ENCODE assay signal across 24 cellular contexts in genomic region chr7:375901-376305, GRCh38.
DNase-seq lines count a peak whose midpoint lies in the region; ATAC-seq, FAIRE-seq and TF ChIP-seq lines count a peak whose summit lies in the region.
"Had no signal": no experiment of that assay in that cellular context is flagged by ENCODE, and none has a peak within 500 bp of the region (broad histone marks: within the 10 kb centered on the region; RNA-seq: fewer than 3 reads in every experiment).

No MANE protein-coding gene starts in this region.

- H3T11ph ChIP-seq in H9 (ENCODE audit: low read length) = no peak overlapping the region

- WGBS in H9 (ENCODE audit: extremely low coverage, insufficient read length, low lambda C conversion rate) = no CpG with 5 or more reads among the region's 19 CpGs
- WGBS in H1 (ENCODE audit: extremely low coverage in 1 of 2, insufficient coverage in 1 of 2, insufficient read length in 1 of 2, insufficient replicate concordance in 2 of 2, low coverage in 1 of 2, low lambda C conversion rate in 2 of 2, missing lambda C conversion rate in 1 of 2), 2 experiments = 77% methylated on average over 13 of the region's 19 CpGs; no CpG with 5 or more reads in 1 of the 2 experiments
- 57 to 71% (median 59%) methylated on average over 19 of the region's 19 CpGs for WGBS in stomach, 5 donors

- DNase-seq in Right ventricle myocardium superior = peak; percentile 24
- no peak for DNase-seq in right atrium auricular region (ENCODE audit: low spot score)
- peak; percentile 26 for DNase-seq in H9
- peak in 1 of 2 experiments; percentile 49 for DNase-seq in H1 (ENCODE audit: low read depth in 1 of 2, low spot score in 2 of 2)
- DNase-seq in stomach = peak; percentile 22
- no peak for DNase-seq in pons (ENCODE audit: low spot score)
- DNase-seq: activated CD4-positive, alpha-beta T cell treated with anti-CD3 and anti-CD28 coated beads, Interleukin-2, amount 50 U/mL, for 48 hours; activated naive CD4-positive, alpha-beta T cell treated with anti-CD3 and anti-CD28 coated beads, Interleukin-2, amount 10 ng/mL, durations not matched to agents 7 days and 5 days; anterior cingulate cortex; caudate nucleus; lower lobe of right lung; NCI-H2081 treated with DMSO at 0.1 percent for 48 hours; NCI-H446; small intestine; stimulated activated naive CD4-positive, alpha-beta T cell treated with Interleukin-2 at 50 U/mL for 16 hours; T-helper 9 cell; WERI-Rb-1 had no signal

- H3K4me1 ChIP-seq in right atrium auricular region (peaks cover 0 to 16% of the 10 kb centered on the region in 2 donors), H9 (ENCODE audit: insufficient read depth, low read length) (no peaks in the 10 kb centered on the region), H1 (replicated peaks in 1 of 4; ENCODE audit: control insufficient read depth in 3 of 4, insufficient read depth in 4 of 4, low read length in 3 of 4) (peaks cover 0 to 33% (median 17%) of the 10 kb centered on the region in 4 experiments; a peak in 6 of 7 replicates), stomach (peaks cover 32 to 58% (median 56%) of the 10 kb centered on the region in 4 donors)
- H3K4me1 ChIP-seq: psoas muscle had no signal

- H3K56ac ChIP-seq in H9 (ENCODE audit: insufficient read length, low read depth, low read length) (no peak overlapping the region), H1 (replicated peaks; ENCODE audit: insufficient read length, low read depth, low read length) (no peak overlapping the region)

- POLR2A ChIA-PET in H1 (lab: Charles Lee; ENCODE audit: partially characterized antibody) = no interaction called here

- peaks cover 0 to 1% (median 0%) of the 10 kb centered on the region in 3 experiments; a peak in 1 of 7 replicates for H3K36me3 Mint-ChIP-seq in H9 (ENCODE audit: insufficient read depth in 1 of 3, low read depth in 3 of 3)
- H3K36me3 Mint-ChIP-seq: activated naive CD4-positive, alpha-beta T cell treated with anti-CD3 and anti-CD28 coated beads, Interleukin-2, amount 10 ng/mL, durations not matched to agents 7 days and 5 days; CD4-positive, alpha-beta memory T cell had no signal

- H2AK5ac ChIP-seq in H9 (ENCODE audit: insufficient read length, low read length) (no peak overlapping the region), H1 (ENCODE audit: low read depth, low read length) (no peak overlapping the region)

- H2BK5ac ChIP-seq in H9 (ENCODE audit: insufficient read length, low read length) (no peak overlapping the region), H1 (ENCODE audit: low read depth, low read length) (no peak overlapping the region)

- no peak for TF ChIP-seq CTCF in right atrium auricular region (IDR thresholded peaks at IDR 0.05)
- no peak for TF ChIP-seq CTCF in H9 (conservative IDR thresholded peaks at IDR 0.05)
- no peak for TF ChIP-seq CTCF in H1 (IDR thresholded peaks at IDR 0.05; ENCODE audit: control extremely low read depth in 1 of 3, insufficient read depth in 1 of 3, low read depth in 1 of 3, low read length in 3 of 3)
- TF ChIP-seq CTCF in stomach (IDR thresholded peaks at IDR 0.05) = no peak

- TF ChIP-seq RAD21 in H1 (IDR thresholded peaks at IDR 0.05 in 1 of 2, conservative IDR thresholded peaks at IDR 0.05 in 1 of 2; ENCODE audit: low read depth in 2 of 2, low read length in 2 of 2) = no peak

- H3K9me3 ChIP-seq in right atrium auricular region (no peaks in the 10 kb centered on the region), H9 (ENCODE audit: control insufficient read depth, low read depth, low read length) (no peaks in the 10 kb centered on the region), H1 (ENCODE audit: insufficient read depth in 2 of 2, low read depth in 1 of 2, low read length in 1 of 2) (no peaks in the 10 kb centered on the region), stomach (no peaks in the 10 kb centered on the region)
- H3K9me3 ChIP-seq: lower lobe of right lung, psoas muscle had no signal

- no peak overlapping the region for H3K23ac ChIP-seq in H9 (ENCODE audit: insufficient read length, low read depth, low read length)
- H3K23ac ChIP-seq in H1 (ENCODE audit: insufficient read length) = no peak overlapping the region

- H4K20me1 ChIP-seq in H9 (ENCODE audit: control insufficient read depth, insufficient read depth, insufficient read length) (no peaks in the 10 kb centered on the region), H1 (replicated peaks in 1 of 2; ENCODE audit: control insufficient read depth in 1 of 2, insufficient read depth in 2 of 2, low read length in 2 of 2) (no peaks in the 10 kb centered on the region)

- H3K4me3 ChIP-seq in right atrium auricular region = no peak overlapping the region
- no peak overlapping the region for H3K4me3 ChIP-seq in H1 (ENCODE audit: extremely low read depth in 1 of 4, insufficient read depth in 2 of 4, low read depth in 3 of 4, low read length in 4 of 4)
- no peak overlapping the region for H3K4me3 ChIP-seq in stomach
- H3K4me3 ChIP-seq: lower lobe of right lung, psoas muscle had no signal

- H2BK120ac ChIP-seq in H9 (ENCODE audit: low read depth, low read length, poor library complexity, severe bottlenecking) (no peak overlapping the region), H1 (replicated peaks; ENCODE audit: low read depth, low read length) (no peak overlapping the region)

- no peak overlapping the region for H4K91ac ChIP-seq in H9 (ENCODE audit: insufficient read length, low read depth, low read length)
- H4K91ac ChIP-seq in H1 (replicated peaks; ENCODE audit: insufficient read length, low read length) = no peak overlapping the region

- CTCF ChIA-PET in H1 (lab: Charles Lee; ENCODE audit: partially characterized antibody) = no interaction called here

- no peak for TF ChIP-seq EP300 in H1 (IDR thresholded peaks at IDR 0.05; ENCODE audit: borderline replicate concordance in 1 of 2, low read depth in 2 of 2, low read length in 2 of 2)
- TF ChIP-seq EP300 in stomach (IDR thresholded peaks at IDR 0.05) = no peak

- H3K4me2 ChIP-seq in H9 (ENCODE audit: insufficient read depth, insufficient read length, low read length) (no peak overlapping the region), H1 (ENCODE audit: insufficient read depth in 1 of 2, low read depth in 2 of 2, low read length in 2 of 2) (no peak overlapping the region)

- H4K8ac ChIP-seq in H9 (replicated peaks; ENCODE audit: insufficient read length, low read depth, low read length) = no peak overlapping the region
- H4K8ac ChIP-seq in H1 (ENCODE audit: extremely low read depth, insufficient read depth, low read length) = no peak overlapping the region

- no peak overlapping the region for H3K27ac ChIP-seq in right atrium auricular region
- H3K27ac ChIP-seq in H9 (ENCODE audit: insufficient read length, low read depth, low read length) = no peak overlapping the region
- no peak overlapping the region for H3K27ac ChIP-seq in H1 (ENCODE audit: low read depth, low read length)
- H3K27ac ChIP-seq in stomach = no peak overlapping the region
- H3K27ac ChIP-seq: lower lobe of right lung, psoas muscle, WERI-Rb-1 had no signal

- no peaks in the 10 kb centered on the region for H3K79me2 ChIP-seq in H9 (ENCODE audit: insufficient read depth, low read length)
- H3K79me2 ChIP-seq in H1 (ENCODE audit: control insufficient read depth in 1 of 2, insufficient read depth in 2 of 2, low read length in 2 of 2) = no peaks in the 10 kb centered on the region

- intact Hi-C loops in Right ventricle myocardium superior (cut with DNase I) (no loop called here), stomach (cut with DNase I; ENCODE audit: low total_unique reads) (no loop called here)

- H3K18ac ChIP-seq in H9 (ENCODE audit: insufficient read length, low read depth, low read length) (no peak overlapping the region), H1 (ENCODE audit: extremely low read depth, low read length) (peak overlapping the region; percentile 19; the same call in 1 of the 2 replicates)

- H3K9ac ChIP-seq in H9 (ENCODE audit: extremely low read depth, insufficient read length, low read length) (no peak overlapping the region), H1 (replicated peaks in 1 of 4; ENCODE audit: extremely low read depth in 1 of 4, low read depth in 3 of 4, low read length in 3 of 4) (no peak overlapping the region)

- no peak overlapping the region for H2BK12ac ChIP-seq in H9 (ENCODE audit: insufficient read length, low read depth, low read length)
- H2BK12ac ChIP-seq in H1 (ENCODE audit: low read depth, low read length) = no peak overlapping the region

- H3K79me1 ChIP-seq in H9 (ENCODE audit: insufficient read depth, low read depth, low read length, poor library complexity, severe bottlenecking) (no peaks in the 10 kb centered on the region), H1 (ENCODE audit: low read depth, low read length) (no peaks in the 10 kb centered on the region)

- TF ChIP-seq POLR2A in H1 (IDR thresholded peaks at IDR 0.05; ENCODE audit: control extremely low read depth in 1 of 2, low read depth in 2 of 2, low read length in 2 of 2) (no peak), stomach (IDR thresholded peaks at IDR 0.05) (no peak)

- no peak overlapping the region for H2BK20ac ChIP-seq in H9 (ENCODE audit: low read depth, low read length, poor library complexity, severe bottlenecking)
- no peak overlapping the region for H2BK20ac ChIP-seq in H1 (ENCODE audit: low read length)

- no peak overlapping the region for H3K4me3 Mint-ChIP-seq in H9
- H3K4me3 Mint-ChIP-seq: activated naive CD4-positive, alpha-beta T cell treated with anti-CD3 and anti-CD28 coated beads, Interleukin-2, amount 10 ng/mL, durations not matched to agents 7 days and 5 days; CD4-positive, alpha-beta memory T cell; dendritic cell treated with granulocyte-macrophage colony-stimulating factor and Interleukin-4, amounts not matched to agents 40 ng/mL and 50 ng/mL, for 4 days; neural crest cell had no signal

- H3K27me3 ChIP-seq in right atrium auricular region (no peaks in the 10 kb centered on the region), H9 (ENCODE audit: insufficient read depth, low read length) (no peaks in the 10 kb centered on the region), H1 (replicated peaks in 1 of 4; ENCODE audit: control insufficient read depth in 3 of 4, extremely low read depth in 1 of 4, insufficient read depth in 3 of 4, low read length in 3 of 4) (peaks cover 0 to 8% (median 5%) of the 10 kb centered on the region in 4 experiments; a peak in 4 of 7 replicates), stomach (peaks cover 0 to 62% (median 22%) of the 10 kb centered on the region in 3 donors)

- H3K14ac ChIP-seq in H9 (ENCODE audit: insufficient read depth, low read length) (no peak overlapping the region), H1 (ENCODE audit: insufficient read length) (no peak overlapping the region)

- peaks cover 20% of the 10 kb centered on the region for H3K27me3 Mint-ChIP-seq in H9 (ENCODE audit: low read depth)

- H3K36me3 ChIP-seq in right atrium auricular region (no peaks in the 10 kb centered on the region), H1 (ENCODE audit: control insufficient read depth in 2 of 4, insufficient read depth in 4 of 4, low read length in 3 of 4) (no peaks in the 10 kb centered on the region), stomach (no peaks in the 10 kb centered on the region)
- H3K36me3 ChIP-seq: lower lobe of right lung, WERI-Rb-1 had no signal

- H3K4ac ChIP-seq in H9 (ENCODE audit: low read depth, low read length) (no peak overlapping the region), H1 (replicated peaks; ENCODE audit: insufficient read length, low read depth, low read length) (no peak overlapping the region)

- H3K27ac Mint-ChIP-seq in H9 = no peak overlapping the region
- H3K27ac Mint-ChIP-seq: activated naive CD4-positive, alpha-beta T cell treated with anti-CD3 and anti-CD28 coated beads, Interleukin-2, amount 10 ng/mL, durations not matched to agents 7 days and 5 days; CD4-positive, alpha-beta memory T cell; dendritic cell treated with granulocyte-macrophage colony-stimulating factor and Interleukin-4, amounts not matched to agents 40 ng/mL and 50 ng/mL, for 4 days had no signal

- H3K4me1 Mint-ChIP-seq in H9 = peaks cover 4 to 24% of the 10 kb centered on the region in 2 experiments; a peak in 3 of 4 replicates

- no peak overlapping the region for H2BK15ac ChIP-seq in H9 (ENCODE audit: low read depth, low read length)
- H2BK15ac ChIP-seq in H1 (ENCODE audit: low read length) = no peak overlapping the region

- no peaks in the 10 kb centered on the region; a peak in 1 of 5 replicates for H3K9me3 Mint-ChIP-seq in H9
- H3K9me3 Mint-ChIP-seq: activated naive CD4-positive, alpha-beta T cell treated with anti-CD3 and anti-CD28 coated beads, Interleukin-2, amount 10 ng/mL, durations not matched to agents 7 days and 5 days; dendritic cell treated with granulocyte-macrophage colony-stimulating factor and Interleukin-4, amounts not matched to agents 40 ng/mL and 50 ng/mL, for 4 days; neural crest cell had no signal

- H3K23me2 ChIP-seq in H9 (ENCODE audit: insufficient read length, low read depth, low read length, poor library complexity, severe bottlenecking) = peaks cover 5% of the 10 kb centered on the region
- H3K23me2 ChIP-seq in H1 (ENCODE audit: low read depth, low read length) = peaks cover 2% of the 10 kb centered on the region; the same call in 1 of the 2 replicates

- ATAC-seq in Right ventricle myocardium superior (ENCODE audit: poor library complexity) = no peak
- no peak for ATAC-seq in HG03378 (IDR thresholded peaks at IDR 0.05; ENCODE audit: unreplicated experiment)
- ATAC-seq: lower lobe of right lung, psoas muscle had no signal

- no peak for FAIRE-seq in H1 (lab: Jason Lieb, UNC)
- FAIRE-seq: endometrium, G401.6, small intestine had no signal

- H4K5ac ChIP-seq in H9 (ENCODE audit: insufficient read length, low read depth, low read length) = no peak overlapping the region
- H4K5ac ChIP-seq in H1 (ENCODE audit: insufficient read length, low read depth, low read length) = no peak overlapping the region

- H2AFZ ChIP-seq in H9 (ENCODE audit: low read length) (no peak overlapping the region), H1 (ENCODE audit: low read length) (no peak overlapping the region)

Comparison
In these comparisons a context has a peak if more than half of its experiments do, and no peak if none do; other contexts are left out.
1. DNase-seq: peak in Right ventricle myocardium superior (single experiment), H9 (single experiment) and stomach (single experiment); none in right atrium auricular region (single experiment) and pons (single experiment).